6 cellular contexts compared by ENCODE assay signal in the genomic region with DNA sequence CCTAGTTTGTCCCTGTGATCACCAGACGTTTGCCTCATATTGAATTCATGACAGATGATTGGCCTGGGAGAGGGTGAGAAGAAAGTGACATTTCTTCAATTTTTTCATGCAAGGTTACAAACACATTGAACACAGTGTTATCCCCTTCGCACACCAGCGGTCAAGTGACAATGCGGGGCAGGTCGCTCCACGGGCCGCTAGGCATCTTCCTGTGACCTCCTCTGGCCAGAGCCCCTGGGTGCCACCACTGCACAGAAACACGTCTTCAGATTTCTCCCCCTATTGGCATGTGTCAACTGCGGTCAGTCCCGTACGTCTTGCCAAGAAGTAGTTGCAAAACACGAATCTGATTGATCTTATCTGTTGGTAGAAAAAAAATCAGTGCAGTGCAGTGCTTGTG.
"Had no signal": no experiment of that assay in that cellular context is flagged by ENCODE, and none has a peak within 500 bp of the region (broad histone marks: within the 10 kb centered on the region; RNA-seq: fewer than 3 reads in every experiment).

No MANE protein-coding gene starts in this region.

- DNase-seq: H9, HCEC 1CT had no signal

- H3K27ac ChIP-seq: HL-60 had no signal

- ATAC-seq: GM23338, HepG2 had no signal

- H3K4me3 Mint-ChIP-seq: GM23338, H9, IgD-negative memory B cell had no signal

- H3K4me3 ChIP-seq: GM23338 had no signal

- H3K4me2 ChIP-seq: GM23338 had no signal

- H3K27ac Mint-ChIP-seq: GM23338, H9, IgD-negative memory B cell had no signal

- H3K4me1 Mint-ChIP-seq: GM23338, H9 had no signal

- H2AFZ ChIP-seq: GM23338 had no signal

- H3K9me3 Mint-ChIP-seq: GM23338, H9 had no signal
